ENCODE assay signal across 8 cellular contexts in genomic region chr1:58902830-58903229, GRCh38.
A peak's percentile ranks its signal among the peaks of the same experiment; 100 is the strongest.
DNase-seq lines count a peak whose midpoint lies in the region; ATAC-seq and TF ChIP-seq lines count a peak whose summit lies in the region.

No MANE protein-coding gene starts in this region.

- H3K36me3 Mint-ChIP-seq in effector memory CD8-positive, alpha-beta T cell (ENCODE audit: insufficient read depth), result no peaks in the 10 kb centered on the region

- no peaks in the 10 kb centered on the region for H4K20me1 ChIP-seq in OCI-LY1 (ENCODE audit: insufficient read depth, low read length)
- H4K20me1 ChIP-seq in osteoblast (ENCODE audit: insufficient read depth, low read length), result no peaks in the 10 kb centered on the region

- H3K9me3 ChIP-seq in OCI-LY1 (ENCODE audit: low read length) (no peaks in the 10 kb centered on the region), osteoblast (ENCODE audit: low read depth, low read length) (no peaks in the 10 kb centered on the region)

- H3K27ac ChIP-seq in C4-2B (peak overlapping the region; percentile 93), OCI-LY1 (ENCODE audit: low read depth, low read length, poor library complexity, severe bottlenecking) (no peak overlapping the region), osteoblast (ENCODE audit: low read depth, low read length) (peak overlapping the region; percentile 88)

- H3K9ac ChIP-seq in OCI-LY1 (ENCODE audit: low read length), result peak overlapping the region; percentile 33; the same call in 1 of the 2 replicates

- H3K27me3 Mint-ChIP-seq in effector memory CD8-positive, alpha-beta T cell, result no peaks in the 10 kb centered on the region

- H3K27ac Mint-ChIP-seq in effector memory CD8-positive, alpha-beta T cell, result peak overlapping the region; percentile 80 to 95

- TF ChIP-seq CTCF in C4-2B (conservative IDR thresholded peaks at IDR 0.05) (no peak), OCI-LY1 (IDR thresholded peaks at IDR 0.05; ENCODE audit: low read length) (no peak), osteoblast (IDR thresholded peaks at IDR 0.05; ENCODE audit: extremely low read depth, low read depth, low read length) (no peak)

- H3K4me3 Mint-ChIP-seq in effector memory CD8-positive, alpha-beta T cell, result peak overlapping the region; percentile 82 to 83

- H3K27me3 ChIP-seq in OCI-LY1 (ENCODE audit: insufficient read depth, low read length) (no peaks in the 10 kb centered on the region; the same call in 1 of the 2 replicates), osteoblast (ENCODE audit: insufficient read depth, low read length) (no peaks in the 10 kb centered on the region)

- H3K9me3 Mint-ChIP-seq in effector memory CD8-positive, alpha-beta T cell, result no peaks in the 10 kb centered on the region

- H3K4me1 ChIP-seq in OCI-LY1 (ENCODE audit: insufficient read depth, low read length, severe bottlenecking), result peaks cover 6% of the 10 kb centered on the region
- H3K4me1 ChIP-seq in osteoblast (ENCODE audit: insufficient read depth, low read length), result peaks cover 23% of the 10 kb centered on the region

- peak overlapping the region; percentile 52 for H3K4me3 ChIP-seq in OCI-LY1 (ENCODE audit: low read depth, low read length, poor library complexity, severe bottlenecking)
- H3K4me3 ChIP-seq in osteoblast (ENCODE audit: insufficient read depth, low read length), result peak overlapping the region; percentile 72

- H3K79me2 ChIP-seq in OCI-LY1 (ENCODE audit: insufficient read depth, low read length) (no peaks in the 10 kb centered on the region), osteoblast (ENCODE audit: insufficient read depth, low read length) (no peaks in the 10 kb centered on the region)

- no peak for ATAC-seq in effector memory CD8-positive, alpha-beta T cell (replicated peaks)
- ATAC-seq in GM21529 (IDR thresholded peaks at IDR 0.05; ENCODE audit: unreplicated experiment) (no peak), GM19324 (IDR thresholded peaks at IDR 0.05; ENCODE audit: low FRiP score, unreplicated experiment) (no peak), HG03045 (IDR thresholded peaks at IDR 0.05; ENCODE audit: unreplicated experiment) (no peak)

- H2AFZ ChIP-seq in OCI-LY1 (ENCODE audit: low read length), result no peak overlapping the region
- peak overlapping the region; percentile 95 for H2AFZ ChIP-seq in osteoblast (ENCODE audit: low read length)

- H3K4me1 Mint-ChIP-seq in effector memory CD8-positive, alpha-beta T cell (ENCODE audit: low read depth in 2 of 2), result peaks cover 6 to 8% of the 10 kb centered on the region in 2 donors

- H3K4me2 ChIP-seq in OCI-LY1 (ENCODE audit: low read length) (peak overlapping the region; percentile 53; the same call in 1 of the 2 replicates), osteoblast (ENCODE audit: insufficient read depth, low read length) (peak overlapping the region; percentile 92)

- no peaks in the 10 kb centered on the region for H3K9me2 ChIP-seq in OCI-LY1 (ENCODE audit: low read depth, low read length)

- H3K36me3 ChIP-seq in OCI-LY1 (ENCODE audit: insufficient read depth, low read length) (no peaks in the 10 kb centered on the region), osteoblast (ENCODE audit: insufficient read depth, low read length) (no peaks in the 10 kb centered on the region)

- no peak for DNase-seq in effector memory CD8-positive, alpha-beta T cell
- DNase-seq in osteoblast (ENCODE audit: insufficient read length, low spot score, missing footprints) (peak; percentile 45), GM19238 (ENCODE audit: insufficient read length, low spot score) (no peak)

- no peaks in the 10 kb centered on the region for H3F3A ChIP-seq in OCI-LY1 (ENCODE audit: insufficient read depth, low read length)
